ENCODE assay signal across 8 cellular contexts in genomic region chr6:2658788-2659187, GRCh38.
A peak's percentile ranks its signal among the peaks of the same experiment; 100 is the strongest.
DNase-seq lines count a peak whose midpoint lies in the region; ATAC-seq and TF ChIP-seq lines count a peak whose summit lies in the region.

No MANE protein-coding gene starts in this region.

- H3K4me3 Mint-ChIP-seq in naive thymus-derived CD4-positive, alpha-beta T cell, result no peak overlapping the region
- H3K4me3 Mint-ChIP-seq in naive thymus-derived CD8-positive, alpha-beta T cell, result no peak overlapping the region

- no peaks in the 10 kb centered on the region for H3K27me3 ChIP-seq in naive thymus-derived CD4-positive, alpha-beta T cell (ENCODE audit: control insufficient read depth in 2 of 2, insufficient read depth in 2 of 2, low read length in 2 of 2)
- H3K27me3 ChIP-seq in gastrocnemius medialis (no peaks in the 10 kb centered on the region), tibial nerve (no peaks in the 10 kb centered on the region), MG63 (no peaks in the 10 kb centered on the region)

- peaks cover 0 to 6% (median 0%) of the 10 kb centered on the region in 11 donors for H3K9me3 Mint-ChIP-seq in naive thymus-derived CD4-positive, alpha-beta T cell
- peaks cover 0 to under 1% (median 0%) of the 10 kb centered on the region in 9 donors for H3K9me3 Mint-ChIP-seq in naive thymus-derived CD8-positive, alpha-beta T cell

- CTCF ChIA-PET in naive thymus-derived CD4-positive, alpha-beta T cell (lab: Charles Lee), result no interaction called here

- H3K4me1 ChIP-seq in naive thymus-derived CD4-positive, alpha-beta T cell (ENCODE audit: control insufficient read depth in 2 of 2, insufficient read depth in 2 of 2, low read length in 2 of 2), result no peaks in the 10 kb centered on the region
- H3K4me1 ChIP-seq in gastrocnemius medialis, result peaks cover 6% of the 10 kb centered on the region in 2 donors
- no peaks in the 10 kb centered on the region for H3K4me1 ChIP-seq in tibial nerve

- ATAC-seq in GM18909 (IDR thresholded peaks at IDR 0.05; ENCODE audit: poor library complexity, unreplicated experiment) (peak; percentile 79), HG02759 (IDR thresholded peaks at IDR 0.05; ENCODE audit: unreplicated experiment) (peak; percentile 91), gastrocnemius medialis (no peak)
- peak; percentile 54 for ATAC-seq in naive thymus-derived CD4-positive, alpha-beta T cell
- no peak for ATAC-seq in naive thymus-derived CD8-positive, alpha-beta T cell

- no peaks in the 10 kb centered on the region for H3K36me3 ChIP-seq in naive thymus-derived CD4-positive, alpha-beta T cell (ENCODE audit: control insufficient read depth in 2 of 3, insufficient read depth in 3 of 3, low read length in 3 of 3)
- no peaks in the 10 kb centered on the region for H3K36me3 ChIP-seq in gastrocnemius medialis
- H3K36me3 ChIP-seq in tibial nerve, result no peaks in the 10 kb centered on the region
- H3K36me3 ChIP-seq in MG63, result no peaks in the 10 kb centered on the region

- TF ChIP-seq CTCF in gastrocnemius medialis (IDR thresholded peaks at IDR 0.05 in 4 of 5, conservative IDR thresholded peaks at IDR 0.05 in 1 of 5) (no peak), tibial nerve (IDR thresholded peaks at IDR 0.05) (no peak)

- intact Hi-C loops in naive thymus-derived CD4-positive, alpha-beta T cell (cut with micrococcal nuclease), result no loop called here
- intact Hi-C loops in gastrocnemius medialis (cut with DNase I; ENCODE audit: low total_unique reads), result no loop called here

- in situ Hi-C loops in gastrocnemius medialis (cut with MboI; ENCODE audit: low sequenced_read_pairs in 4 of 4), result no loop called here

- POLR2A ChIA-PET in naive thymus-derived CD4-positive, alpha-beta T cell (lab: Charles Lee), result no interaction called here
- POLR2A ChIA-PET in naive thymus-derived CD8-positive, alpha-beta T cell (lab: Charles Lee), result no interaction called here

- peaks cover 0 to 11% (median 1%) of the 10 kb centered on the region in 5 donors for H3K27me3 Mint-ChIP-seq in naive thymus-derived CD4-positive, alpha-beta T cell
- H3K27me3 Mint-ChIP-seq in naive thymus-derived CD8-positive, alpha-beta T cell, result no peaks in the 10 kb centered on the region

- TF ChIP-seq POLR2A in gastrocnemius medialis (IDR thresholded peaks at IDR 0.05) (no peak), tibial nerve (IDR thresholded peaks at IDR 0.05) (no peak)

- H3K4me1 Mint-ChIP-seq in naive thymus-derived CD4-positive, alpha-beta T cell, result peaks cover 0 to 4% (median 0%) of the 10 kb centered on the region in 7 donors
- H3K4me1 Mint-ChIP-seq in naive thymus-derived CD8-positive, alpha-beta T cell, result peaks cover 0 to 5% (median under 1%) of the 10 kb centered on the region in 4 donors

- no peak overlapping the region for H3K27ac ChIP-seq in naive thymus-derived CD4-positive, alpha-beta T cell (ENCODE audit: low read depth, low read length)
- H3K27ac ChIP-seq in gastrocnemius medialis (no peak overlapping the region), tibial nerve (no peak overlapping the region)

- H3K27ac Mint-ChIP-seq in naive thymus-derived CD4-positive, alpha-beta T cell, result no peak overlapping the region
- no peak overlapping the region for H3K27ac Mint-ChIP-seq in naive thymus-derived CD8-positive, alpha-beta T cell

- peak; percentile 44 for DNase-seq in NAMALWA (ENCODE audit: low spot score)
- no peak for DNase-seq in naive thymus-derived CD4-positive, alpha-beta T cell
- DNase-seq in gastrocnemius medialis, result no peak
- DNase-seq in tibial nerve (ENCODE audit: low spot score in 2 of 2), result no peak
- DNase-seq in naive thymus-derived CD8-positive, alpha-beta T cell, result no peak
- no peak for DNase-seq in MG63

- TF ChIP-seq EP300 in tibial nerve (IDR thresholded peaks at IDR 0.05), result no peak

- no peaks in the 10 kb centered on the region for H3K9me3 ChIP-seq in naive thymus-derived CD4-positive, alpha-beta T cell (ENCODE audit: control insufficient read depth in 2 of 3, low read length in 3 of 3)
- H3K9me3 ChIP-seq in gastrocnemius medialis, result no peaks in the 10 kb centered on the region
- peaks cover 0 to under 1% (median 0%) of the 10 kb centered on the region in 4 donors for H3K9me3 ChIP-seq in tibial nerve
- H3K9me3 ChIP-seq in MG63, result no peaks in the 10 kb centered on the region

- H3K36me3 Mint-ChIP-seq in naive thymus-derived CD4-positive, alpha-beta T cell, result no peaks in the 10 kb centered on the region
- no peaks in the 10 kb centered on the region for H3K36me3 Mint-ChIP-seq in naive thymus-derived CD8-positive, alpha-beta T cell

- 76 to 78% methylated on average over 5 of the region's 5 CpGs for WGBS in tibial nerve, 2 donors

- H3K4me3 ChIP-seq in naive thymus-derived CD4-positive, alpha-beta T cell (ENCODE audit: low read length), result no peak overlapping the region
- H3K4me3 ChIP-seq in gastrocnemius medialis (no peak overlapping the region), tibial nerve (no peak overlapping the region), MG63 (no peak overlapping the region)

Comparison
In these comparisons a context has a peak if more than half of its experiments do, and no peak if none do; other contexts are left out.
1. ATAC-seq: peak in GM18909 (single experiment), HG02759 (single experiment) and naive thymus-derived CD4-positive, alpha-beta T cell (single experiment); none in gastrocnemius medialis (0 of 2) and naive thymus-derived CD8-positive, alpha-beta T cell (0 of 2).